1 cellular context compared by ENCODE assay signal in genomic region chr3:119825820-119826219, GRCh38.
A peak's percentile ranks its signal among the peaks of the same experiment; 100 is the strongest.
TF ChIP-seq lines count a peak whose summit lies in the region.

No MANE protein-coding gene starts in this region.

TF ChIP-seq in HepG2, 621 proteins besides CTCF, POLR2A, EP300 and RAD21 (continued from another document and continues in another):
- TF ChIP-seq RERE (CRISPR knock-in tag; IDR thresholded peaks at IDR 0.05; ENCODE audit: low read depth) (no peak), ZNF121 (CRISPR knock-in tag; IDR thresholded peaks at IDR 0.05) (no peak), ZHX2 (IDR thresholded peaks at IDR 0.05; ENCODE audit: low read depth) (no peak), ZHX2 (CRISPR knock-in tag; IDR thresholded peaks at IDR 0.05; ENCODE audit: borderline replicate concordance) (no peak), ZNF816 (CRISPR knock-in tag; IDR thresholded peaks at IDR 0.05; ENCODE audit: borderline replicate concordance) (no peak), BRCA1 (CRISPR knock-in tag; IDR thresholded peaks at IDR 0.05) (no peak), CEBPG (CRISPR knock-in tag; IDR thresholded peaks at IDR 0.05) (no peak; the same call in 1 of the 2 replicates), JDP2 (CRISPR knock-in tag; IDR thresholded peaks at IDR 0.05; ENCODE audit: borderline replicate concordance) (no peak), SNAPC5 (CRISPR knock-in tag; IDR thresholded peaks at IDR 0.05; ENCODE audit: borderline replicate concordance) (no peak), ZNF687 (CRISPR knock-in tag; IDR thresholded peaks at IDR 0.05) (no peak), KMT2A (CRISPR knock-in tag; IDR thresholded peaks at IDR 0.05) (no peak), ZNF124 (CRISPR knock-in tag; IDR thresholded peaks at IDR 0.05) (no peak; the same call in 1 of the 2 replicates), ZNF75D (CRISPR knock-in tag; IDR thresholded peaks at IDR 0.05; ENCODE audit: borderline replicate concordance) (no peak), ZNF468 (CRISPR knock-in tag; IDR thresholded peaks at IDR 0.05) (no peak), SALL1 (CRISPR knock-in tag; IDR thresholded peaks at IDR 0.05) (peak; percentile 91), ZNF414 (CRISPR knock-in tag; IDR thresholded peaks at IDR 0.05) (no peak; the same call in 1 of the 2 replicates), REST (IDR thresholded peaks at IDR 0.05; ENCODE audit: borderline replicate concordance in 1 of 2, low read depth in 1 of 2, low read length in 2 of 2) (no peak), ZSCAN25 (CRISPR knock-in tag; IDR thresholded peaks at IDR 0.05) (peak; percentile 74), CC2D1A (CRISPR knock-in tag; IDR thresholded peaks at IDR 0.05) (no peak), HMGXB3 (CRISPR knock-in tag; IDR thresholded peaks at IDR 0.05; ENCODE audit: borderline replicate concordance) (no peak), E2F5 (CRISPR knock-in tag; conservative IDR thresholded peaks at IDR 0.05) (no peak), RBAK (CRISPR knock-in tag; IDR thresholded peaks at IDR 0.05) (0 out of 2 replicates have a peak, but pooled peaks have one; percentile 48), NR2F1 (CRISPR knock-in tag; IDR thresholded peaks at IDR 0.05) (peak; percentile 35 to 59; a peak in 3 of 4 replicates), ZNF616 (CRISPR knock-in tag; IDR thresholded peaks at IDR 0.05; ENCODE audit: low read depth) (no peak), ZNF34 (CRISPR knock-in tag; IDR thresholded peaks at IDR 0.05; ENCODE audit: borderline replicate concordance) (no peak), REPIN1 (CRISPR knock-in tag; IDR thresholded peaks at IDR 0.05; ENCODE audit: borderline replicate concordance, low read depth) (no peak), SCMH1 (CRISPR knock-in tag; IDR thresholded peaks at IDR 0.05; ENCODE audit: borderline replicate concordance) (no peak), ZNF614 (CRISPR knock-in tag; IDR thresholded peaks at IDR 0.05; ENCODE audit: borderline replicate concordance) (peak; percentile 65; the same call in 1 of the 2 replicates), TOPORS (CRISPR knock-in tag; IDR thresholded peaks at IDR 0.05) (no peak), SMAD1 (CRISPR knock-in tag; IDR thresholded peaks at IDR 0.05; ENCODE audit: borderline replicate concordance, low read depth) (no peak)
